ENCODE assay signal across 1 cellular context in genomic region chr2:46976556-46976955, GRCh38.
TF ChIP-seq lines count a peak whose summit lies in the region.

No MANE protein-coding gene starts in this region.

TF ChIP-seq in GM12878, 131 proteins besides CTCF, POLR2A, EP300 and RAD21 (continued from another document):
- TF ChIP-seq BCLAF1 (IDR thresholded peaks at IDR 0.05) = no peak
- no peak for TF ChIP-seq KDM1A (IDR thresholded peaks at IDR 0.05; ENCODE audit: borderline replicate concordance)
- no peak for TF ChIP-seq SMAD1 (IDR thresholded peaks at IDR 0.05; ENCODE audit: low read depth, partially characterized antibody)
- TF ChIP-seq CBX5 (IDR thresholded peaks at IDR 0.05; ENCODE audit: low read depth) = no peak
- TF ChIP-seq SRF (IDR thresholded peaks at IDR 0.05; ENCODE audit: low read depth in 2 of 2, low read length in 2 of 2) = no peak
- no peak for TF ChIP-seq TAF1 (IDR thresholded peaks at IDR 0.05; ENCODE audit: borderline replicate concordance, low read depth, low read length)
- TF ChIP-seq SMAD5 (IDR thresholded peaks at IDR 0.05; ENCODE audit: low read depth) = no peak
- TF ChIP-seq SKIL (IDR thresholded peaks at IDR 0.05; ENCODE audit: low read depth, poor library complexity, severe bottlenecking) = no peak
- no peak for TF ChIP-seq MEF2B (IDR thresholded peaks at IDR 0.05; ENCODE audit: partially characterized antibody, poor library complexity, severe bottlenecking)
- TF ChIP-seq HDAC6 (IDR thresholded peaks at IDR 0.05; ENCODE audit: unreplicated experiment) = no peak
